ENCODE assay signal across 26 cellular contexts in genomic region chr20:6030453-6031080, GRCh38. TPM values are rescaled to one million over a fixed set of nuclear protein-coding genes. Genes with fewer than 3 reads are reported as not detected.
"Had no signal": no experiment of that assay in that cellular context is flagged by ENCODE, and none has a peak within 500 bp of the region (broad histone marks: within the 10 kb centered on the region; RNA-seq: fewer than 3 reads in every experiment).

No MANE protein-coding gene starts in this region.

- H3K27ac ChIP-seq: coronary artery, epithelial cell of prostate, gastroesophageal sphincter, neural progenitor cell, tibial artery had no signal

- ATAC-seq: activated CD8-positive, alpha-beta memory T cell treated with anti-CD3 and anti-CD28 coated beads, Interleukin-2, amount 10 ng/mL, durations not matched to agents 7 days and 5 days; activated CD8-positive, alpha-beta T cell treated with anti-CD3 and anti-CD28 coated beads for 36 hours; gastroesophageal sphincter; stimulated activated naive CD8-positive, alpha-beta T cell treated with anti-CD3 and anti-CD28 coated beads, Interleukin-15, Interleukin-2, amounts not matched to agents 100 U/mL and 50 U/mL, for 24 hours had no signal

- H3K27me3 Mint-ChIP-seq: activated B cell treated with CpG ODN at 0.5 μM for 24 hours; activated CD8-positive, alpha-beta memory T cell treated with anti-CD3 and anti-CD28 coated beads, Interleukin-2, amount 10 ng/mL, durations not matched to agents 7 days and 5 days; activated CD8-positive, alpha-beta T cell treated with anti-CD3 and anti-CD28 coated beads for 36 hours; activated naive CD8-positive, alpha-beta T cell treated with anti-CD3 and anti-CD28 coated beads for 36 hours; memory B cell; naive B cell; progenitor cell of endocrine pancreas had no signal

- H3K4me3 Mint-ChIP-seq: activated B cell treated with CpG ODN at 0.5 μM for 24 hours; activated CD8-positive, alpha-beta memory T cell treated with anti-CD3 and anti-CD28 coated beads, Interleukin-2, amount 10 ng/mL, durations not matched to agents 7 days and 5 days; activated CD8-positive, alpha-beta T cell treated with anti-CD3 and anti-CD28 coated beads for 36 hours; activated naive CD8-positive, alpha-beta T cell treated with anti-CD3 and anti-CD28 coated beads for 36 hours; memory B cell; naive B cell; neural progenitor cell; T-helper 1 cell treated with Interleukin-12 subunit alpha and Interleukin-12 subunit beta and Interleukin-4 antibody, amounts not matched to agents 30 μg/mL and 1 μg/mL, for 36 hours had no signal

- H3K9me3 Mint-ChIP-seq: activated B cell treated with CpG ODN at 0.5 μM for 24 hours; activated CD8-positive, alpha-beta T cell treated with anti-CD3 and anti-CD28 coated beads for 36 hours; activated naive CD8-positive, alpha-beta T cell treated with anti-CD3 and anti-CD28 coated beads for 36 hours; memory B cell; T-helper 1 cell treated with Interleukin-12 subunit alpha and Interleukin-12 subunit beta and Interleukin-4 antibody, amounts not matched to agents 30 μg/mL and 1 μg/mL, for 36 hours had no signal

- DNase-seq: activated B cell treated with CpG ODN at 0.5 μM for 24 hours; activated CD4-positive, alpha-beta T cell treated with anti-CD3 and anti-CD28 coated beads for 4 hours; activated CD8-positive, alpha-beta memory T cell treated with anti-CD3 and anti-CD28 coated beads, Interleukin-2, amount 10 ng/mL, durations not matched to agents 7 days and 5 days; activated CD8-positive, alpha-beta T cell treated with anti-CD3 and anti-CD28 coated beads for 36 hours; activated effector memory CD4-positive, alpha-beta T cell treated with anti-CD3 and anti-CD28 coated beads, Interleukin-2, amount 50 U/mL, for 16 hours; activated naive CD8-positive, alpha-beta T cell treated with anti-CD3 and anti-CD28 coated beads for 36 hours; activated T-cell treated with anti-CD3 and anti-CD28 coated beads for 4 hours; amygdala; cerebellar nuclear complex; head of caudate nucleus; naive B cell; stimulated activated CD4-positive, alpha-beta T cell treated with anti-CD3 and anti-CD28 coated beads, Interleukin-12 subunit alpha, Interleukin-12 subunit beta, amount 100 ng/mL, for 4 hours; stimulated activated CD4-positive, alpha-beta T cell treated with anti-CD3 and anti-CD28 coated beads, Interleukin-4, amount 100 ng/mL, for 4 hours; stimulated activated naive CD8-positive, alpha-beta T cell treated with anti-CD3 and anti-CD28 coated beads, Interleukin-15, Interleukin-2, amounts not matched to agents 100 U/mL and 50 U/mL, for 24 hours; substantia nigra; tibial artery had no signal

- H3K27ac Mint-ChIP-seq: activated B cell treated with CpG ODN at 0.5 μM for 24 hours; activated CD8-positive, alpha-beta memory T cell treated with anti-CD3 and anti-CD28 coated beads, Interleukin-2, amount 10 ng/mL, durations not matched to agents 7 days and 5 days; activated CD8-positive, alpha-beta T cell treated with anti-CD3 and anti-CD28 coated beads for 36 hours; activated naive CD8-positive, alpha-beta T cell treated with anti-CD3 and anti-CD28 coated beads for 36 hours; memory B cell; neural progenitor cell; progenitor cell of endocrine pancreas; T-helper 1 cell treated with Interleukin-12 subunit alpha and Interleukin-12 subunit beta and Interleukin-4 antibody, amounts not matched to agents 30 μg/mL and 1 μg/mL, for 36 hours had no signal

- H3K4me3 ChIP-seq: coronary artery, gastroesophageal sphincter, neural progenitor cell, tibial artery had no signal

- H3K27me3 ChIP-seq: gastroesophageal sphincter, neural progenitor cell, tibial artery had no signal

- H3K4me1 Mint-ChIP-seq: activated B cell treated with CpG ODN at 0.5 μM for 24 hours, neural progenitor cell had no signal

- H3K4me1 ChIP-seq: neural progenitor cell had no signal

- H3K9me3 ChIP-seq: gastroesophageal sphincter, tibial artery had no signal

RNA-seq across cellular contexts. Expression of gene LRRN4, which starts 23.3 kb away (rescaled TPM):
- total RNA-seq: activated B cell treated with CpG ODN at 0.5 μM for 24 hours; activated CD8-positive, alpha-beta memory T cell treated with anti-CD3 and anti-CD28 coated beads, Interleukin-2, amount 10 ng/mL, durations not matched to agents 7 days and 5 days; activated CD8-positive, alpha-beta T cell treated with anti-CD3 and anti-CD28 coated beads for 36 hours; activated naive CD8-positive, alpha-beta T cell treated with anti-CD3 and anti-CD28 coated beads for 36 hours; bronchial epithelial cell; gastroesophageal sphincter; osteocyte; ureter had no signal
